1 cellular context compared by ENCODE assay signal in genomic region chr3:108505811-108506210, GRCh38.
TF ChIP-seq lines count a peak whose summit lies in the region.

No MANE protein-coding gene starts in this region.

TF ChIP-seq in H1, 55 proteins besides CTCF, POLR2A, EP300 and RAD21 (continued from another document):
- TF ChIP-seq, protein P1, sequence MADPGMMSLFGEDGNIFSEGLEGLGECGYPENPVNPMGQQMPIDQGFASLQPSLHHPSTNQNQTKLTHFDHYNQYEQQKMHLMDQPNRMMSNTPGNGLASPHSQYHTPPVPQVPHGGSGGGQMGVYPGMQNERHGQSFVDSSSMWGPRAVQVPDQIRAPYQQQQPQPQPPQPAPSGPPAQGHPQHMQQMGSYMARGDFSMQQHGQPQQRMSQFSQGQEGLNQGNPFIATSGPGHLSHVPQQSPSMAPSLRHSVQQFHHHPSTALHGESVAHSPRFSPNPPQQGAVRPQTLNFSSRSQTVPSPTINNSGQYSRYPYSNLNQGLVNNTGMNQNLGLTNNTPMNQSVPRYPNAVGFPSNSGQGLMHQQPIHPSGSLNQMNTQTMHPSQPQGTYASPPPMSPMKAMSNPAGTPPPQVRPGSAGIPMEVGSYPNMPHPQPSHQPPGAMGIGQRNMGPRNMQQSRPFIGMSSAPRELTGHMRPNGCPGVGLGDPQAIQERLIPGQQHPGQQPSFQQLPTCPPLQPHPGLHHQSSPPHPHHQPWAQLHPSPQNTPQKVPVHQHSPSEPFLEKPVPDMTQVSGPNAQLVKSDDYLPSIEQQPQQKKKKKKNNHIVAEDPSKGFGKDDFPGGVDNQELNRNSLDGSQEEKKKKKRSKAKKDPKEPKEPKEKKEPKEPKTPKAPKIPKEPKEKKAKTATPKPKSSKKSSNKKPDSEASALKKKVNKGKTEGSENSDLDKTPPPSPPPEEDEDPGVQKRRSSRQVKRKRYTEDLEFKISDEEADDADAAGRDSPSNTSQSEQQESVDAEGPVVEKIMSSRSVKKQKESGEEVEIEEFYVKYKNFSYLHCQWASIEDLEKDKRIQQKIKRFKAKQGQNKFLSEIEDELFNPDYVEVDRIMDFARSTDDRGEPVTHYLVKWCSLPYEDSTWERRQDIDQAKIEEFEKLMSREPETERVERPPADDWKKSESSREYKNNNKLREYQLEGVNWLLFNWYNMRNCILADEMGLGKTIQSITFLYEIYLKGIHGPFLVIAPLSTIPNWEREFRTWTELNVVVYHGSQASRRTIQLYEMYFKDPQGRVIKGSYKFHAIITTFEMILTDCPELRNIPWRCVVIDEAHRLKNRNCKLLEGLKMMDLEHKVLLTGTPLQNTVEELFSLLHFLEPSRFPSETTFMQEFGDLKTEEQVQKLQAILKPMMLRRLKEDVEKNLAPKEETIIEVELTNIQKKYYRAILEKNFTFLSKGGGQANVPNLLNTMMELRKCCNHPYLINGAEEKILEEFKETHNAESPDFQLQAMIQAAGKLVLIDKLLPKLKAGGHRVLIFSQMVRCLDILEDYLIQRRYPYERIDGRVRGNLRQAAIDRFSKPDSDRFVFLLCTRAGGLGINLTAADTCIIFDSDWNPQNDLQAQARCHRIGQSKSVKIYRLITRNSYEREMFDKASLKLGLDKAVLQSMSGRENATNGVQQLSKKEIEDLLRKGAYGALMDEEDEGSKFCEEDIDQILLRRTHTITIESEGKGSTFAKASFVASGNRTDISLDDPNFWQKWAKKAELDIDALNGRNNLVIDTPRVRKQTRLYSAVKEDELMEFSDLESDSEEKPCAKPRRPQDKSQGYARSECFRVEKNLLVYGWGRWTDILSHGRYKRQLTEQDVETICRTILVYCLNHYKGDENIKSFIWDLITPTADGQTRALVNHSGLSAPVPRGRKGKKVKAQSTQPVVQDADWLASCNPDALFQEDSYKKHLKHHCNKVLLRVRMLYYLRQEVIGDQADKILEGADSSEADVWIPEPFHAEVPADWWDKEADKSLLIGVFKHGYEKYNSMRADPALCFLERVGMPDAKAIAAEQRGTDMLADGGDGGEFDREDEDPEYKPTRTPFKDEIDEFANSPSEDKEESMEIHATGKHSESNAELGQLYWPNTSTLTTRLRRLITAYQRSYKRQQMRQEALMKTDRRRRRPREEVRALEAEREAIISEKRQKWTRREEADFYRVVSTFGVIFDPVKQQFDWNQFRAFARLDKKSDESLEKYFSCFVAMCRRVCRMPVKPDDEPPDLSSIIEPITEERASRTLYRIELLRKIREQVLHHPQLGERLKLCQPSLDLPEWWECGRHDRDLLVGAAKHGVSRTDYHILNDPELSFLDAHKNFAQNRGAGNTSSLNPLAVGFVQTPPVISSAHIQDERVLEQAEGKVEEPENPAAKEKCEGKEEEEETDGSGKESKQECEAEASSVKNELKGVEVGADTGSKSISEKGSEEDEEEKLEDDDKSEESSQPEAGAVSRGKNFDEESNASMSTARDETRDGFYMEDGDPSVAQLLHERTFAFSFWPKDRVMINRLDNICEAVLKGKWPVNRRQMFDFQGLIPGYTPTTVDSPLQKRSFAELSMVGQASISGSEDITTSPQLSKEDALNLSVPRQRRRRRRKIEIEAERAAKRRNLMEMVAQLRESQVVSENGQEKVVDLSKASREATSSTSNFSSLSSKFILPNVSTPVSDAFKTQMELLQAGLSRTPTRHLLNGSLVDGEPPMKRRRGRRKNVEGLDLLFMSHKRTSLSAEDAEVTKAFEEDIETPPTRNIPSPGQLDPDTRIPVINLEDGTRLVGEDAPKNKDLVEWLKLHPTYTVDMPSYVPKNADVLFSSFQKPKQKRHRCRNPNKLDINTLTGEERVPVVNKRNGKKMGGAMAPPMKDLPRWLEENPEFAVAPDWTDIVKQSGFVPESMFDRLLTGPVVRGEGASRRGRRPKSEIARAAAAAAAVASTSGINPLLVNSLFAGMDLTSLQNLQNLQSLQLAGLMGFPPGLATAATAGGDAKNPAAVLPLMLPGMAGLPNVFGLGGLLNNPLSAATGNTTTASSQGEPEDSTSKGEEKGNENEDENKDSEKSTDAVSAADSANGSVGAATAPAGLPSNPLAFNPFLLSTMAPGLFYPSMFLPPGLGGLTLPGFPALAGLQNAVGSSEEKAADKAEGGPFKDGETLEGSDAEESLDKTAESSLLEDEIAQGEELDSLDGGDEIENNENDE (IDR thresholded peaks at IDR 0.05; ENCODE audit: insufficient replicate concordance, low read length), result no peak
- TF ChIP-seq POLR2AphosphoS5 (IDR thresholded peaks at IDR 0.05; ENCODE audit: low read depth, low read length) (no peak), SRF (IDR thresholded peaks at IDR 0.05; ENCODE audit: low read depth, low read length) (no peak), SP1 (IDR thresholded peaks at IDR 0.05; ENCODE audit: low read depth, low read length) (no peak)
